In the genomic region with DNA sequence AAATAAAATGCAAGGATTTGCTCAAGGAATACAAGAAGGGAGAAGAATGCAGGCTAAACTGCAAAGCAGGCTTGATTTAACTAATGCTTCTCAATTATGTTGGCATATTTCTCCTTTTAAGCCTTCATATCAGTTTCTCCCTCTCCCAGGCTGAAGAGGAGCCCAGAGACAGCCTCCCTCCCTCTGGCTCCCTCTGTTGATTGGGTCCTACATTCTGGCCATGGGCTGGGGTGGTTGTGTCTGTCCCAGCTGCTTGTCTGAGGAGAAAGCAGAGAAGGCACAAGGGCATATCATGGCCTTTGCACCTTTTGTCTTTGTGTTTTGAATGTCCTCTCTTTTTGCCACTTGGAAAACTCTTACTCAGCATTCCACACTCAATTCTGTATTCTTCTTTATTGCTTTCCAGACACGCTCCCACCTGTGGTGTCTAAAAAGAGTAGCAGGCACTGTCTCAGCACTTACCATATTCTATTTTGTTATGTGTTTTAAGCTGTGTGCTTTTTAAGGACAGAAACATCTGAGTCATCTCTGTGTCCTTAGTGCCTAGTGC, we compare ENCODE assay signal across 1 cellular context.
TF ChIP-seq lines count a peak whose summit lies in the region.

No MANE protein-coding gene starts in this region.

TF ChIP-seq in IMR-90, 13 proteins besides CTCF, POLR2A, EP300 and RAD21:
- TF ChIP-seq RFX5 (IDR thresholded peaks at IDR 0.05; ENCODE audit: low read depth, low read length) (no peak), MAFK (IDR thresholded peaks at IDR 0.05; ENCODE audit: low read depth, low read length) (peak; percentile 49)
- TF ChIP-seq, protein P1, sequence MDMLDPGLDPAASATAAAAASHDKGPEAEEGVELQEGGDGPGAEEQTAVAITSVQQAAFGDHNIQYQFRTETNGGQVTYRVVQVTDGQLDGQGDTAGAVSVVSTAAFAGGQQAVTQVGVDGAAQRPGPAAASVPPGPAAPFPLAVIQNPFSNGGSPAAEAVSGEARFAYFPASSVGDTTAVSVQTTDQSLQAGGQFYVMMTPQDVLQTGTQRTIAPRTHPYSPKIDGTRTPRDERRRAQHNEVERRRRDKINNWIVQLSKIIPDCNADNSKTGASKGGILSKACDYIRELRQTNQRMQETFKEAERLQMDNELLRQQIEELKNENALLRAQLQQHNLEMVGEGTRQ (IDR thresholded peaks at IDR 0.05; ENCODE audit: low read depth, low read length), result no peak
